Comparison of ENCODE assay signal across 18 cellular contexts in genomic region chr2:197170137-197170682, GRCh38.
DNase-seq lines count a peak whose midpoint lies in the region; ATAC-seq and TF ChIP-seq lines count a peak whose summit lies in the region.
"Had no signal": no experiment of that assay in that cellular context is flagged by ENCODE, and none has a peak within 500 bp of the region (broad histone marks: within the 10 kb centered on the region; RNA-seq: fewer than 3 reads in every experiment).

No MANE protein-coding gene starts in this region.

- no peak for ATAC-seq in activated naive CD4-positive, alpha-beta T cell treated with anti-CD3 and anti-CD28 coated beads, Interleukin-2, amount 50 U/mL, for 72 hours
- ATAC-seq in T-cell (replicated peaks in 1 of 4) (no peak), GM19455 (IDR thresholded peaks at IDR 0.05; ENCODE audit: unreplicated experiment) (no peak), mucosa of descending colon (no peak)
- ATAC-seq: HCT116, right lobe of liver had no signal

- no peak overlapping the region for H3K4me3 Mint-ChIP-seq in activated naive CD4-positive, alpha-beta T cell treated with anti-CD3 and anti-CD28 coated beads, Interleukin-2, amount 50 U/mL, for 24 hours
- H3K4me3 Mint-ChIP-seq in T-cell, result no peak overlapping the region

- no peaks in the 10 kb centered on the region for H3K27me3 Mint-ChIP-seq in activated naive CD4-positive, alpha-beta T cell treated with anti-CD3 and anti-CD28 coated beads, Interleukin-2, amount 50 U/mL, for 24 hours
- H3K27me3 Mint-ChIP-seq in T-cell, result no peaks in the 10 kb centered on the region

- intact Hi-C loops in mucosa of descending colon (cut with DNase I, micrococcal nuclease), result loop anchor here in 1 of 2 donors (10.0 kb wide), 1 partner anchor 205 kb away; no protein-coding TSS in a partner anchor

- no peaks in the 10 kb centered on the region for H3K36me3 Mint-ChIP-seq in activated naive CD4-positive, alpha-beta T cell treated with anti-CD3 and anti-CD28 coated beads, Interleukin-2, amount 50 U/mL, for 24 hours
- H3K36me3 Mint-ChIP-seq in activated naive CD4-positive, alpha-beta T cell treated with anti-CD3 and anti-CD28 coated beads, Interleukin-2, amount 50 U/mL, for 72 hours, result peaks cover under 1 to 6% of the 10 kb centered on the region in 2 donors
- H3K36me3 Mint-ChIP-seq in T-cell, result peaks cover 13% of the 10 kb centered on the region

- DNase-seq in activated naive CD4-positive, alpha-beta T cell treated with anti-CD3 and anti-CD28 coated beads, Interleukin-2, amount 50 U/mL, for 72 hours (ENCODE audit: low spot score in 2 of 2), result no peak
- DNase-seq in T-cell (no peak), fibroblast of mammary gland (ENCODE audit: low read depth) (peak; percentile 10), ecto neural progenitor cell (ENCODE audit: low spot score) (no peak), mucosa of descending colon (no peak), SKM-1 treated with dmso at 0.1 percent for 144 hours (lab: John Stamatoyannopoulos, UW; ENCODE audit: unreplicated experiment) (no peak)
- DNase-seq: activated effector memory CD4-positive, alpha-beta T cell treated with Interleukin-2 at 50 U/mL for 16 hours; brain microvascular endothelial cell; esophagus squamous epithelium; midbrain; NCI-H1694 treated with DMSO at 0.1 percent for 48 hours; NCI-H510A; right lobe of liver; stimulated activated CD4-positive, alpha-beta T cell treated with anti-CD3 and anti-CD28 coated beads, Interleukin-1b, Interleukin-23, amount 100 ng/mL, for 48 hours; substantia nigra had no signal

- H3K4me1 ChIP-seq in mucosa of descending colon (ENCODE audit: low read depth), result peaks cover 9% of the 10 kb centered on the region

- H3K4me3 ChIP-seq in fibroblast of mammary gland (ENCODE audit: control insufficient read depth, low read depth, low read length), result no peak overlapping the region
- no peak overlapping the region for H3K4me3 ChIP-seq in mucosa of descending colon
- H3K4me3 ChIP-seq: esophagus squamous epithelium, right lobe of liver had no signal

- POLR2A ChIA-PET in T-cell (lab: Charles Lee), result interaction anchor here in 1 of 2 donors (0.5 kb wide), 1 partner anchor 70 kb away, joined by 4 read pairs; no protein-coding TSS in a partner anchor

- no peaks in the 10 kb centered on the region for H3K9me3 Mint-ChIP-seq in activated naive CD4-positive, alpha-beta T cell treated with anti-CD3 and anti-CD28 coated beads, Interleukin-2, amount 50 U/mL, for 24 hours
- no peaks in the 10 kb centered on the region for H3K9me3 Mint-ChIP-seq in activated naive CD4-positive, alpha-beta T cell treated with anti-CD3 and anti-CD28 coated beads, Interleukin-2, amount 50 U/mL, for 72 hours
- no peaks in the 10 kb centered on the region for H3K9me3 Mint-ChIP-seq in T-cell

- no peaks in the 10 kb centered on the region for H3K36me3 ChIP-seq in mucosa of descending colon (ENCODE audit: low read depth)
- H3K36me3 ChIP-seq: brain microvascular endothelial cell, esophagus squamous epithelium, right lobe of liver had no signal

- H3K4me1 Mint-ChIP-seq in activated naive CD4-positive, alpha-beta T cell treated with anti-CD3 and anti-CD28 coated beads, Interleukin-2, amount 50 U/mL, for 24 hours, result peaks cover 82% of the 10 kb centered on the region
- H3K4me1 Mint-ChIP-seq in T-cell, result peaks cover 79 to 91% (median 84%) of the 10 kb centered on the region in 3 donors

- CTCF ChIA-PET in T-cell (lab: Charles Lee), result interaction anchor here (0.5 to 6.5 kb wide), 9 partner anchors 18 to 277 kb away, joined by 3 to 50 read pairs (median 4); no protein-coding TSS in a partner anchor

- H3K9me3 ChIP-seq in mucosa of descending colon, result no peaks in the 10 kb centered on the region
- H3K9me3 ChIP-seq: esophagus squamous epithelium, right lobe of liver had no signal

- peak overlapping the region; percentile 44 for H3K27ac Mint-ChIP-seq in activated naive CD4-positive, alpha-beta T cell treated with anti-CD3 and anti-CD28 coated beads, Interleukin-2, amount 50 U/mL, for 24 hours
- peak overlapping the region in 1 of 2 donors; percentile 62 for H3K27ac Mint-ChIP-seq in activated naive CD4-positive, alpha-beta T cell treated with anti-CD3 and anti-CD28 coated beads, Interleukin-2, amount 50 U/mL, for 72 hours
- peak overlapping the region; percentile 72 to 84 for H3K27ac Mint-ChIP-seq in T-cell

- TF ChIP-seq CTCF in fibroblast of mammary gland (conservative IDR thresholded peaks at IDR 0.05; ENCODE audit: control insufficient read depth, insufficient read depth, low read depth, low read length) (no peak), mucosa of descending colon (IDR thresholded peaks at IDR 0.05) (no peak)
